In genomic region chr10:26703974-26704373, GRCh38 we compare ENCODE assay signal across 34 cellular contexts. TPM values are rescaled to one million over a fixed set of nuclear protein-coding genes. Genes with fewer than 3 reads are reported as not detected.
"Had no signal": no experiment of that assay in that cellular context is flagged by ENCODE, and none has a peak within 500 bp of the region (broad histone marks: within the 10 kb centered on the region; RNA-seq: fewer than 3 reads in every experiment).

No MANE protein-coding gene starts in this region.

- FAIRE-seq: astrocyte, bronchial epithelial cell had no signal

- DNase-seq: activated effector memory CD4-positive, alpha-beta T cell treated with anti-CD3 and anti-CD28 coated beads, Interleukin-2, amount 50 U/mL, for 16 hours; activated effector memory CD4-positive, alpha-beta T cell treated with Interleukin-2 at 50 U/mL for 16 hours; activated gamma-delta T cell; activated gamma-delta T cell treated with Interleukin-2 at 50 U/mL for 16 hours; activated naive CD4-positive, alpha-beta T cell; activated naive CD4-positive, alpha-beta T cell treated with anti-CD3 and anti-CD28 coated beads for 36 hours; activated naive CD4-positive, alpha-beta T cell treated with anti-CD3 and anti-CD28 coated beads, Interleukin-2, amount 10 ng/mL, durations not matched to agents 7 days and 5 days; activated naive CD4-positive, alpha-beta T cell treated with Interleukin-2 at 50 U/mL for 16 hours; activated naive CD8-positive, alpha-beta T cell treated with anti-CD3 and anti-CD28 coated beads for 36 hours; activated naive CD8-positive, alpha-beta T cell treated with anti-CD3 and anti-CD28 coated beads, Interleukin-2, amount 10 ng/mL, durations not matched to agents 7 days and 5 days; activated naive CD8-positive, alpha-beta T cell treated with anti-CD3 and anti-CD28 coated beads, Interleukin-2, amount 50 U/mL, for 24 hours; activated T-cell treated with anti-CD3 and anti-CD28 coated beads for 4 hours; activated T-cell treated with anti-CD3 and anti-CD28 coated beads, Interleukin-2, amount 50 U/mL, for 1 hour; activated T-cell treated with anti-CD3 and anti-CD28 coated beads, Interleukin-2, amount 50 U/mL, for 24 hours; activated T-cell treated with anti-CD3 and anti-CD28 coated beads, Interleukin-2, amount 50 U/mL, for 4 hours; activated T-cell treated with anti-CD3 and anti-CD28 coated beads, Interleukin-2, amount 50 U/mL, for 48 hours; activated T-cell treated with anti-CD3 and anti-CD28 coated beads, Interleukin-2, amount 50 U/mL, for 72 hours; adrenal gland; amniotic stem cell; amygdala; anterior cingulate cortex; aorta; body of pancreas; brain microvascular endothelial cell; caudate nucleus; central memory CD4-positive, alpha-beta T cell; cerebellar nuclear complex had no signal

- H3K27ac ChIP-seq: adrenal gland, ascending aorta, body of pancreas, brain microvascular endothelial cell, breast epithelium, cardiac muscle cell had no signal

- ATAC-seq: activated naive CD4-positive, alpha-beta T cell treated with anti-CD3 and anti-CD28 coated beads, Interleukin-2, amount 50 U/mL, for 72 hours; activated naive CD8-positive, alpha-beta T cell treated with anti-CD3 and anti-CD28 coated beads, Interleukin-2, amount 50 U/mL, for 24 hours; activated T-cell treated with anti-CD3 and anti-CD28 coated beads, Interleukin-2, amount 50 U/mL, for 4 hours; activated T-cell treated with anti-CD3 and anti-CD28 coated beads, Interleukin-2, amount 50 U/mL, for 72 hours; activated T-helper 17 cell treated with anti-CD3 and anti-CD28 coated beads, Interleukin-2, amount 50 U/mL, for 72 hours; body of pancreas had no signal

- H3K4me3 ChIP-seq: adrenal gland, ascending aorta, body of pancreas, breast epithelium, cardiac muscle cell had no signal

- H3K4me1 ChIP-seq: adrenal gland, ascending aorta, breast epithelium had no signal

- H3K36me3 ChIP-seq: adrenal gland, breast epithelium, cardiac muscle cell had no signal

- H3K27me3 ChIP-seq: adrenal gland, ascending aorta, body of pancreas, brain microvascular endothelial cell, breast epithelium, cardiac muscle cell had no signal

- H3K9me3 ChIP-seq: adrenal gland, ascending aorta, body of pancreas, breast epithelium had no signal

RNA-seq across cellular contexts. Expression of gene PDSS1, which starts 6.5 kb away (rescaled TPM):
- total RNA-seq: ascending aorta had no signal
